ENCODE assay signal across 9 cellular contexts in the genomic region with DNA sequence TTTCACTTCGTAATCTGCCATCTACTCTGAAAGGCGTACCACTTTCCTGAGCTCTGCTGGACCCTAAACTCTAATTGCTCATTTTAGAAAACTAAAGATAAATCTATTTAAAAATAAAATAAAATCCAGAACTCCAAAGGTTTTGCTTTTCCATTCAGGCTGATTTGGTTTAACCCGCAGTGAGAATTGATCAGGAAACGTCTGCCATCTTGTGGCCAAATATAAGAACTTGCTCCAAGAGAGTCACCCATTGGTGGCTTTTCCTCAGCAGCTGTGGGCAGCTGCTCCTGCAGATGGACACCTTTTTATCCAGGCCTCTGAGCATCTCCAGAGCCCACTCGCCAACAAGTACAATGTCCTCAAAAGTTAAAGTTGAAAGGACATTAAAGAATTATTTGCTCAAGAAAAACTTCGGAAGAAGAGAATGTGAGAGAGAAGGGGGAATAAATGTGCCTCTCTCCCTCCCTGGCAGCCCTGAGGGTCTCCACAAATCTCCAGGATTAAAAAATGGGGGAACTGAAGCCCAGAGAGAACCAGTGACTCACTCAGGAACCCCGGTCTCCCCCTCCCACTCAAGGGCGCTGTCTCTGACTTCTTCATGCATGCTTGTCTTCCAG. TPM values are rescaled to one million over a fixed set of nuclear protein-coding genes. Genes with fewer than 3 reads are reported as not detected.
DNase-seq lines count a peak whose midpoint lies in the region; ATAC-seq lines count a peak whose summit lies in the region.
"Had no signal": no experiment of that assay in that cellular context is flagged by ENCODE, and none has a peak within 500 bp of the region (broad histone marks: within the 10 kb centered on the region; RNA-seq: fewer than 3 reads in every experiment).

No MANE protein-coding gene starts in this region.

- ATAC-seq in GM19035 (IDR thresholded peaks at IDR 0.05; ENCODE audit: unreplicated experiment) (peak; percentile 46), HG03378 (IDR thresholded peaks at IDR 0.05; ENCODE audit: unreplicated experiment) (peak; percentile 59)
- peak; percentile 52 to 60 for ATAC-seq in activated naive CD4-positive, alpha-beta T cell treated with anti-CD3 and anti-CD28 coated beads, Interleukin-2, amount 50 U/mL, for 72 hours

- H3K36me3 Mint-ChIP-seq in activated naive CD4-positive, alpha-beta T cell treated with anti-CD3 and anti-CD28 coated beads, Interleukin-2, amount 50 U/mL, for 72 hours = no peaks in the 10 kb centered on the region

- peaks cover 0 to 5% of the 10 kb centered on the region in 2 donors for H3K9me3 Mint-ChIP-seq in activated naive CD4-positive, alpha-beta T cell treated with anti-CD3 and anti-CD28 coated beads, Interleukin-2, amount 50 U/mL, for 72 hours
- H3K9me3 Mint-ChIP-seq: T-helper 1 cell treated with Interleukin-12 subunit alpha and Interleukin-12 subunit beta and Interleukin-4 antibody, amounts not matched to agents 30 μg/mL and 1 μg/mL, for 36 hours had no signal

- H3K27ac Mint-ChIP-seq in activated naive CD4-positive, alpha-beta T cell treated with anti-CD3 and anti-CD28 coated beads, Interleukin-2, amount 50 U/mL, for 72 hours = no peak overlapping the region
- H3K27ac Mint-ChIP-seq: T-helper 1 cell treated with Interleukin-12 subunit alpha and Interleukin-12 subunit beta and Interleukin-4 antibody, amounts not matched to agents 30 μg/mL and 1 μg/mL, for 36 hours had no signal

- intact Hi-C loops in head of caudate nucleus (cut with DNase I) = loop anchor here (5.0 kb wide), 1 partner anchor 777 kb away; no protein-coding TSS in a partner anchor

- peak; percentile 67 for DNase-seq in COLO829 (ENCODE audit: low spot score)
- DNase-seq in NCI-H510A treated with DMSO at 0.1 percent for 48 hours (lab: John Stamatoyannopoulos, UW) = peak; percentile 66
- DNase-seq in activated naive CD4-positive, alpha-beta T cell treated with anti-CD3 and anti-CD28 coated beads, Interleukin-2, amount 50 U/mL, for 72 hours (ENCODE audit: low spot score in 2 of 2) = peak in 1 of 2 donors; percentile 35
- DNase-seq in head of caudate nucleus = peak in 30 of 42 donors; percentile 15 to 81 (median 54)
- peak; percentile 58 for DNase-seq in renal cortical epithelial cell (ENCODE audit: low read depth)
- DNase-seq in OCI-M2 (lab: John Stamatoyannopoulos, UW; ENCODE audit: unreplicated experiment) = no peak

RNA-seq across cellular contexts. Expression of a gene that starts 4.1 kb away (rescaled TPM):
- under 1 TPM in 1 of 2 donors, not detected in 1; 0.05 TPM for total RNA-seq in activated naive CD4-positive, alpha-beta T cell treated with anti-CD3 and anti-CD28 coated beads, Interleukin-2, amount 50 U/mL, for 72 hours
- under 0.01 TPM in 1 of 2 replicates, not detected in the other for total RNA-seq in renal cortical epithelial cell

RNA-seq across cellular contexts. Expression of a gene that starts 20.3 kb away (rescaled TPM):
- 10 to 100 TPM; 20.5 to 52.8 TPM for total RNA-seq in activated naive CD4-positive, alpha-beta T cell treated with anti-CD3 and anti-CD28 coated beads, Interleukin-2, amount 50 U/mL, for 72 hours
- total RNA-seq in renal cortical epithelial cell = 22.2 and 76.9 TPM in 2 replicates
